In genomic region chr4:87150498-87151261, GRCh38 we compare ENCODE assay signal across 1 cellular context.
A peak's percentile ranks its signal among the peaks of the same experiment; 100 is the strongest.
TF ChIP-seq lines count a peak whose summit lies in the region.

No MANE protein-coding gene starts in this region.

TF ChIP-seq in K562, 482 proteins besides CTCF, POLR2A, EP300 and RAD21 (continued from another document):
- TF ChIP-seq MAZ (CRISPR knock-in tag; conservative IDR thresholded peaks at IDR 0.05 in 1 of 2, IDR thresholded peaks at IDR 0.05 in 1 of 2) (peak in 1 of 2 experiments; percentile 69; a peak in 1 of 4 replicates), KHSRP (IDR thresholded peaks at IDR 0.05) (no peak), MECOM (CRISPR knock-in tag; IDR thresholded peaks at IDR 0.05) (no peak), CEBPG (CRISPR knock-in tag; IDR thresholded peaks at IDR 0.05) (no peak), CEBPG (tag; conservative IDR thresholded peaks at IDR 0.05 in 1 of 2, IDR thresholded peaks at IDR 0.05 in 1 of 2) (no peak), ZNF146 (CRISPR knock-in tag; IDR thresholded peaks at IDR 0.05; ENCODE audit: unreplicated experiment) (no peak), ZBTB26 (CRISPR knock-in tag; IDR thresholded peaks at IDR 0.05) (no peak), SMC3 (conservative IDR thresholded peaks at IDR 0.05; ENCODE audit: insufficient read depth, low read depth, low read length) (peak; percentile 85), POLR2H (tag; IDR thresholded peaks at IDR 0.05; ENCODE audit: low read depth) (0 out of 2 replicates have a peak, but pooled peaks have one; percentile 37), ZNF395 (CRISPR knock-in tag; IDR thresholded peaks at IDR 0.05) (no peak), NUFIP1 (IDR thresholded peaks at IDR 0.05; ENCODE audit: partially characterized antibody) (no peak), CCAR2 (IDR thresholded peaks at IDR 0.05; ENCODE audit: low read depth, low read length) (no peak), PHF8 (IDR thresholded peaks at IDR 0.05; ENCODE audit: borderline replicate concordance, low read length) (no peak), PURB (CRISPR knock-in tag; IDR thresholded peaks at IDR 0.05; ENCODE audit: low read depth) (no peak), THRB (CRISPR knock-in tag; conservative IDR thresholded peaks at IDR 0.05) (no peak), CBFA2T3 (IDR thresholded peaks at IDR 0.05) (no peak), MEF2A (IDR thresholded peaks at IDR 0.05; ENCODE audit: control insufficient read depth, low read depth, low read length) (no peak), ZNF695 (CRISPR knock-in tag; IDR thresholded peaks at IDR 0.05) (no peak), ATF3 (IDR thresholded peaks at IDR 0.05) (no peak), ATF3 (CRISPR knock-in tag; conservative IDR thresholded peaks at IDR 0.05) (0 out of 2 replicates have a peak, but pooled peaks have one; percentile 23), ZBTB7A (IDR thresholded peaks at IDR 0.05; ENCODE audit: borderline replicate concordance, control insufficient read depth, low read depth, low read length) (no peak), ZC3H11A (IDR thresholded peaks at IDR 0.05; ENCODE audit: low read depth, low read length) (no peak), ZNF384 (IDR thresholded peaks at IDR 0.05; ENCODE audit: low read depth, low read length) (no peak), SNRNP70 (optimal IDR thresholded peaks at IDR 0.05; ENCODE audit: low read depth, low read length) (no peak), ZNF780A (CRISPR knock-in tag; IDR thresholded peaks at IDR 0.05) (no peak), HIVEP1 (CRISPR knock-in tag; IDR thresholded peaks at IDR 0.05) (no peak), STAG1 (CRISPR knock-in tag; IDR thresholded peaks at IDR 0.05; ENCODE audit: borderline replicate concordance) (no peak), CHD2 (IDR thresholded peaks at IDR 0.05; ENCODE audit: low read depth, low read length) (no peak)
- TF ChIP-seq, protein P1, sequence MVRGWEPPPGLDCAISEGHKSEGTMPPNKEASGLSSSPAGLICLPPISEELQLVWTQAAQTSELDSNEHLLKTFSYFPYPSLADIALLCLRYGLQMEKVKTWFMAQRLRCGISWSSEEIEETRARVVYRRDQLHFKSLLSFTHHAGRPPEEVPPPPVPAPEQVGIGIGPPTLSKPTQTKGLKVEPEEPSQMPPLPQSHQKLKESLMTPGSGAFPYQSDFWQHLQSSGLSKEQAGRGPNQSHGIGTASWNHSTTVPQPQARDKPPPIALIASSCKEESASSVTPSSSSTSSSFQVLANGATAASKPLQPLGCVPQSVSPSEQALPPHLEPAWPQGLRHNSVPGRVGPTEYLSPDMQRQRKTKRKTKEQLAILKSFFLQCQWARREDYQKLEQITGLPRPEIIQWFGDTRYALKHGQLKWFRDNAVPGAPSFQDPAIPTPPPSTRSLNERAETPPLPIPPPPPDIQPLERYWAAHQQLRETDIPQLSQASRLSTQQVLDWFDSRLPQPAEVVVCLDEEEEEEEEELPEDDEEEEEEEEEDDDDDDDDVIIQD (CRISPR knock-in tag; IDR thresholded peaks at IDR 0.05), result no peak
